ENCODE assay signal across 8 cellular contexts in genomic region chr21:42117229-42118048, GRCh38. TPM values are rescaled to one million over a fixed set of nuclear protein-coding genes. Genes with fewer than 3 reads are reported as not detected.
DNase-seq lines count a peak whose midpoint lies in the region; ATAC-seq and TF ChIP-seq lines count a peak whose summit lies in the region.

No MANE protein-coding gene starts in this region.

- TF ChIP-seq CTCF in GM10248 (IDR thresholded peaks at IDR 0.05; ENCODE audit: control extremely low read depth, extremely low read depth, low read depth, missing control alignments) (peak; percentile 85), OCI-LY1 (IDR thresholded peaks at IDR 0.05; ENCODE audit: low read length) (peak; percentile 95), natural killer cell (IDR thresholded peaks at IDR 0.05) (peak; percentile 90)

- no peak for TF ChIP-seq POLR2A in erythroblast (IDR thresholded peaks at IDR 0.05; ENCODE audit: low read length)

- ATAC-seq in natural killer cell (peak; percentile 76 to 96 (median 90)), HG03457 (IDR thresholded peaks at IDR 0.05; ENCODE audit: unreplicated experiment) (no peak)

- H3K4me1 Mint-ChIP-seq in natural killer cell: peaks cover 18 to 20% of the 10 kb centered on the region in 2 donors

- H3K9me3 ChIP-seq in OCI-LY1 (ENCODE audit: low read length): no peaks in the 10 kb centered on the region

- H3K4me3 Mint-ChIP-seq in natural killer cell: no peak overlapping the region

- no peaks in the 10 kb centered on the region for H3K9me3 Mint-ChIP-seq in natural killer cell

- H3F3A ChIP-seq in OCI-LY1 (ENCODE audit: insufficient read depth, low read length): no peaks in the 10 kb centered on the region

- no peaks in the 10 kb centered on the region for H3K79me2 ChIP-seq in OCI-LY1 (ENCODE audit: insufficient read depth, low read length)

- no peaks in the 10 kb centered on the region for H4K20me1 ChIP-seq in OCI-LY1 (ENCODE audit: insufficient read depth, low read length)

- H3K4me1 ChIP-seq in OCI-LY1 (ENCODE audit: insufficient read depth, low read length, severe bottlenecking): peaks cover 63% of the 10 kb centered on the region

- no peak overlapping the region for H3K27ac Mint-ChIP-seq in natural killer cell

- H3K36me3 Mint-ChIP-seq in natural killer cell: no peaks in the 10 kb centered on the region

- H2AFZ ChIP-seq in OCI-LY1 (ENCODE audit: low read length): no peak overlapping the region

- DNase-seq in GM10248 (ENCODE audit: extremely low spot score): peak; percentile 84
- DNase-seq in HuH-7 (ENCODE audit: low spot score): peak; percentile 76
- DNase-seq in activated CD8-positive, alpha-beta memory T cell treated with anti-CD3 and anti-CD28 coated beads, Interleukin-2, amount 50 U/mL, for 48 hours: peak; percentile 91
- DNase-seq in erythroblast (lab: John Stamatoyannopoulos, UW): peak; percentile 50 to 77
- DNase-seq in natural killer cell: peak; percentile 67
- DNase-seq in stimulated activated naive CD4-positive, alpha-beta T cell (lab: John Stamatoyannopoulos, UW): peak; percentile 33 to 81 (median 57)

- CTCF ChIA-PET in GM10248 (lab: Yijun Ruan, JAX): interaction anchor here (0.7 to 8.3 kb wide), 60 partner anchors 8 to 834 kb away, joined by 3 to 97 read pairs (median 4); partner anchors contain the start of genes NDUFV3 and ZBTB21

- H3K9me2 ChIP-seq in OCI-LY1 (ENCODE audit: low read depth, low read length): no peaks in the 10 kb centered on the region

- H3K27me3 Mint-ChIP-seq in natural killer cell (ENCODE audit: low read depth in 2 of 2): peaks cover 66 to 82% of the 10 kb centered on the region in 2 donors

- intact Hi-C loops in natural killer cell (cut with micrococcal nuclease): loop anchor here (1.0 to 10.0 kb wide), 4 partner anchors 110 to 834 kb away; no protein-coding TSS in a partner anchor

- POLR2A ChIA-PET in GM10248 (lab: Yijun Ruan, JAX): no interaction called here

- H3K9ac ChIP-seq in OCI-LY1 (ENCODE audit: low read length): peak overlapping the region; percentile 44; the same call in 1 of the 2 replicates

- H3K36me3 ChIP-seq in OCI-LY1 (ENCODE audit: insufficient read depth, low read length): no peaks in the 10 kb centered on the region

- H3K4me2 ChIP-seq in OCI-LY1 (ENCODE audit: low read length): peak overlapping the region; percentile 82; the same call in 1 of the 2 replicates

- H3K4me3 ChIP-seq in OCI-LY1 (ENCODE audit: low read depth, low read length, poor library complexity, severe bottlenecking): no peak overlapping the region

- peaks cover 14% of the 10 kb centered on the region; the same call in 1 of the 2 replicates for H3K27me3 ChIP-seq in OCI-LY1 (ENCODE audit: insufficient read depth, low read length)

- peak overlapping the region; percentile 95 for H3K27ac ChIP-seq in OCI-LY1 (ENCODE audit: low read depth, low read length, poor library complexity, severe bottlenecking)

RNA-seq across cellular contexts. Expression of gene UMODL1, which starts 46.3 kb away (rescaled TPM):
- under 1 TPM in 2 of 3 donors, not detected in 1; 0.14 to 0.28 TPM for total RNA-seq in natural killer cell
